In genomic region chr11:59145534-59145933, GRCh38 we compare ENCODE assay signal across 8 cellular contexts.
DNase-seq lines count a peak whose midpoint lies in the region; ATAC-seq and TF ChIP-seq lines count a peak whose summit lies in the region.

No MANE protein-coding gene starts in this region.

- TF ChIP-seq CTCF in coronary artery (IDR thresholded peaks at IDR 0.05): no peak

- H3K27ac ChIP-seq in coronary artery: peak overlapping the region in 1 of 2 donors; percentile 96

- peak; percentile 78 for DNase-seq in GM03348 (ENCODE audit: low spot score)
- peak; percentile 85 for DNase-seq in NOMO-1 treated with DMSO at 0.1 percent for 48 hours (lab: John Stamatoyannopoulos, UW; ENCODE audit: unreplicated experiment)
- DNase-seq in coronary artery (ENCODE audit: low spot score): no peak
- DNase-seq in pons (ENCODE audit: low spot score): peak; percentile 48
- no peak for DNase-seq in NCI-H2171 (lab: John Stamatoyannopoulos, UW)
- DNase-seq in NCI-H524 (lab: John Stamatoyannopoulos, UW): no peak
- no peak for DNase-seq in GM19238 (ENCODE audit: insufficient read length, low spot score)

- no peak for ATAC-seq in GM21423 (IDR thresholded peaks at IDR 0.05; ENCODE audit: unreplicated experiment)

- H3K4me3 ChIP-seq in coronary artery: peak overlapping the region; percentile 89

Comparison
In these comparisons a context has a peak if more than half of its experiments do, and no peak if none do; other contexts are left out.
1. DNase-seq: peak in GM03348 (single experiment), NOMO-1 treated with DMSO at 0.1 percent for 48 hours (single experiment) and pons (single experiment); none in coronary artery (single experiment), NCI-H2171 (single experiment), NCI-H524 (0 of 2) and GM19238 (single experiment).